Comparison of ENCODE assay signal across 21 cellular contexts in the genomic region with DNA sequence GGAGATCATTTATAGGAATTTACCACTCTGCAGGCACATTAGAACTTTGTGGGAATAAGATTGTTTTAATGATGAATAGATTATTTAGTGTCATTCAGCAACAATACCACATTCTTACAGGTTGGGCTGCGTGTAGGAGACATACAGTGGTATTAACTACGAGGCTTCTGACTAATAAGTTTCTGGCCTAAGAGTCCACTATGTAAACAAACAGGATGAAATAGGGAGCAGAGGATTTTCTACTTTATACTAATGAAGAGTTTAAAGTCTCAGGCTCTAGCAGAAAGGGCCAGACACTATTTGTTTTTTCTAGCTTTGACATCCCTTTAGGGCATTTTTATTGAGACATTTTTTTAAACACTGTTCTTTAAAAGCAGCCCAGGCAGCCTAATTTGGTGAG.
DNase-seq lines count a peak whose midpoint lies in the region; ATAC-seq and TF ChIP-seq lines count a peak whose summit lies in the region.
"Had no signal": no experiment of that assay in that cellular context is flagged by ENCODE, and none has a peak within 500 bp of the region (broad histone marks: within the 10 kb centered on the region; RNA-seq: fewer than 3 reads in every experiment).

No MANE protein-coding gene starts in this region.

- H3K9me3 ChIP-seq in adipocyte (ENCODE audit: control insufficient read depth, low read length) = no peaks in the 10 kb centered on the region
- H3K9me3 ChIP-seq in gastroesophageal sphincter = no peaks in the 10 kb centered on the region
- no peaks in the 10 kb centered on the region for H3K9me3 ChIP-seq in sigmoid colon
- no peaks in the 10 kb centered on the region for H3K9me3 ChIP-seq in HAP-1
- H3K9me3 ChIP-seq: BLaER1 had no signal

- H3K4me3 Mint-ChIP-seq in activated naive CD8-positive, alpha-beta T cell treated with anti-CD3 and anti-CD28 coated beads for 36 hours = no peak overlapping the region
- H3K4me3 Mint-ChIP-seq: HFFc6 had no signal

- intact Hi-C loops in sigmoid colon (cut with DNase I) = loop anchor here (2.0 to 5.0 kb wide), 4 partner anchors 54 to 169 kb away; no protein-coding TSS in a partner anchor

- H3K36me3 ChIP-seq in adipocyte (ENCODE audit: control insufficient read depth, insufficient read depth, low read length, severe bottlenecking) (no peaks in the 10 kb centered on the region), gastroesophageal sphincter (no peaks in the 10 kb centered on the region), sigmoid colon (no peaks in the 10 kb centered on the region), HAP-1 (replicated peaks) (no peaks in the 10 kb centered on the region)
- H3K36me3 ChIP-seq: BLaER1 had no signal

- DNase-seq in EH (ENCODE audit: low read depth) = peak; percentile 77
- peak; percentile 20 for DNase-seq in adipocyte (ENCODE audit: low read depth)
- DNase-seq in sigmoid colon = no peak
- no peak for DNase-seq in cortex of kidney (lab: John Stamatoyannopoulos, UW)
- no peak for DNase-seq in activated naive CD8-positive, alpha-beta T cell treated with anti-CD3 and anti-CD28 coated beads for 36 hours
- no peak for DNase-seq in HAP-1 (ENCODE audit: low spot score in 2 of 2)
- no peak for DNase-seq in NCI-H187 (lab: John Stamatoyannopoulos, UW)
- DNase-seq: 8988T, DMS79 treated with DMSO at 0.1 percent for 48 hours, GDM1, GM23248, HFFc6, NCI-H1092, NCI-H146, NCI-H2227 treated with DMSO at 0.1 percent for 48 hours, Right ventricle myocardium superior had no signal

- in situ Hi-C loops in HAP-1 (cut with MboI; ENCODE audit: low sequenced_read_pairs) = no loop called here

- H3K4me3 ChIP-seq in adipocyte (ENCODE audit: low read length) = no peak overlapping the region
- H3K4me3 ChIP-seq in gastroesophageal sphincter = no peak overlapping the region
- H3K4me3 ChIP-seq in sigmoid colon = no peak overlapping the region
- H3K4me3 ChIP-seq in HAP-1 = no peak overlapping the region
- H3K4me3 ChIP-seq: BLaER1, GM12878, GM23248 had no signal

- TF ChIP-seq POLR2A in gastroesophageal sphincter (IDR thresholded peaks at IDR 0.05) (no peak), sigmoid colon (IDR thresholded peaks at IDR 0.05) (no peak)

- no peak overlapping the region for H3K9ac ChIP-seq in adipocyte (ENCODE audit: low read length)
- H3K9ac ChIP-seq: BLaER1, GM23248, KMS-11 had no signal

- H3K4me1 ChIP-seq in adipocyte (ENCODE audit: control insufficient read depth, insufficient read depth, low read length) = no peaks in the 10 kb centered on the region
- peaks cover 0 to 70% (median 9%) of the 10 kb centered on the region in 3 donors for H3K4me1 ChIP-seq in gastroesophageal sphincter
- H3K4me1 ChIP-seq in sigmoid colon = peaks cover 0 to 70% (median 63%) of the 10 kb centered on the region in 4 donors
- no peaks in the 10 kb centered on the region for H3K4me1 ChIP-seq in HAP-1
- H3K4me1 ChIP-seq: BLaER1 had no signal

- H3K27me3 Mint-ChIP-seq in activated naive CD8-positive, alpha-beta T cell treated with anti-CD3 and anti-CD28 coated beads for 36 hours = no peaks in the 10 kb centered on the region

- no peak for TF ChIP-seq CTCF in gastroesophageal sphincter (IDR thresholded peaks at IDR 0.05)
- no peak for TF ChIP-seq CTCF in sigmoid colon (IDR thresholded peaks at IDR 0.05)

- no peak for TF ChIP-seq EP300 in gastroesophageal sphincter (IDR thresholded peaks at IDR 0.05)
- TF ChIP-seq EP300 in sigmoid colon (IDR thresholded peaks at IDR 0.05) = no peak

- no peaks in the 10 kb centered on the region for H3K4me1 Mint-ChIP-seq in activated naive CD8-positive, alpha-beta T cell treated with anti-CD3 and anti-CD28 coated beads for 36 hours

- H3K27ac Mint-ChIP-seq in activated naive CD8-positive, alpha-beta T cell treated with anti-CD3 and anti-CD28 coated beads for 36 hours = no peak overlapping the region
- H3K27ac Mint-ChIP-seq: HFFc6 had no signal

- H3K27me3 ChIP-seq in adipocyte (replicated peaks; ENCODE audit: control insufficient read depth, insufficient read depth, low read length) = no peaks in the 10 kb centered on the region
- no peaks in the 10 kb centered on the region for H3K27me3 ChIP-seq in gastroesophageal sphincter
- H3K27me3 ChIP-seq in sigmoid colon = no peaks in the 10 kb centered on the region
- no peaks in the 10 kb centered on the region for H3K27me3 ChIP-seq in HAP-1 (ENCODE audit: low read depth)
- H3K27me3 ChIP-seq: BLaER1 had no signal

- H3K27ac ChIP-seq in gastroesophageal sphincter = peak overlapping the region in 3 of 4 donors; percentile 11 to 59 (median 50)
- H3K27ac ChIP-seq in sigmoid colon = peak overlapping the region; percentile 41 to 71 (median 60)
- H3K27ac ChIP-seq: BLaER1, GM23248, KMS-11 had no signal

- H3K36me3 Mint-ChIP-seq in activated naive CD8-positive, alpha-beta T cell treated with anti-CD3 and anti-CD28 coated beads for 36 hours = no peaks in the 10 kb centered on the region

- ATAC-seq in gastroesophageal sphincter = no peak
- ATAC-seq: GM12878, Panc1 had no signal

- 10 to 18% methylated on average over 2 of the region's 2 CpGs for WGBS in gastroesophageal sphincter (ENCODE audit: low coverage in 1 of 2), 2 donors
- 60 to 78% methylated on average over 2 of the region's 2 CpGs for WGBS in sigmoid colon, 2 donors

- no peaks in the 10 kb centered on the region for H3K9me3 Mint-ChIP-seq in activated naive CD8-positive, alpha-beta T cell treated with anti-CD3 and anti-CD28 coated beads for 36 hours

Comparison
In these comparisons a context has a peak if more than half of its experiments do, and no peak if none do; other contexts are left out.
1. DNase-seq: peak in EH (single experiment) and adipocyte (single experiment); none in sigmoid colon (single experiment), cortex of kidney (single experiment), activated naive CD8-positive, alpha-beta T cell treated with anti-CD3 and anti-CD28 coated beads for 36 hours (single experiment), HAP-1 (0 of 2) and NCI-H187 (0 of 2).